ENCODE assay signal across 14 cellular contexts in the genomic region with DNA sequence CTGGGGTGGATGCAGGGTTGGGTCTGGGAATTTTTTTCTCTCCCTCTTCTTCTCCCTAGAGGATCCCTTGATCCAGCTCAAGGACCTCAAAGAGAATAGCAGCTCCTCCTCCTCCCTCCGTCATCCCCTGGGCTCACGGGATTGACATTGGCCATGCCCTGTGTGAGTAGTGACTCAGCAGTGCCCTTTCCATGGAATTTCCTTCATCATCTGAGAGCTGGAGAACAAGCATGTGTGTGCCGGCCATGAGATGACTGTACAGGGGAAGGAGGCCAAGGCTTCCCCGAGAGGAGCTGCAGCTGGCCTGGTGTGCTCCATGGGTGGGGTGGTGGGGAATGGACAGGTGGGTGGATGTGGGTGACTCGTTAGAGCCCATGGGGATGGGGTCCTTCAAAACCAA. TPM values are rescaled to one million over a fixed set of nuclear protein-coding genes. Genes with fewer than 3 reads are reported as not detected.
DNase-seq lines count a peak whose midpoint lies in the region; ATAC-seq and TF ChIP-seq lines count a peak whose summit lies in the region.
"Had no signal": no experiment of that assay in that cellular context is flagged by ENCODE, and none has a peak within 500 bp of the region (broad histone marks: within the 10 kb centered on the region; RNA-seq: fewer than 3 reads in every experiment).

No MANE protein-coding gene starts in this region.

- ATAC-seq in thoracic aorta (ENCODE audit: insufficient number of reproducible peaks, low FRiP score, low read depth) (peak; percentile 95), GM18873 (IDR thresholded peaks at IDR 0.05; ENCODE audit: low FRiP score, unreplicated experiment) (no peak)

- peaks cover 0 to 6% of the 10 kb centered on the region in 2 donors for H3K4me1 ChIP-seq in thoracic aorta (ENCODE audit: control insufficient read depth in 1 of 2, low read depth in 2 of 2)
- H3K4me1 ChIP-seq: upper lobe of left lung had no signal

- no peak overlapping the region for H3K4me3 ChIP-seq in fibroblast of villous mesenchyme (ENCODE audit: low read depth, low read length)
- no peak overlapping the region for H3K4me3 ChIP-seq in thoracic aorta
- H3K4me3 ChIP-seq: upper lobe of left lung had no signal

- no peaks in the 10 kb centered on the region for H3K27me3 ChIP-seq in thoracic aorta (replicated peaks; ENCODE audit: insufficient read depth)
- H3K27me3 ChIP-seq: upper lobe of left lung had no signal

- peak; percentile 74 for DNase-seq in HK-2 (ENCODE audit: unreplicated experiment)
- DNase-seq in amniotic epithelial cell (ENCODE audit: low read depth), result peak; percentile 75
- DNase-seq in fibroblast of villous mesenchyme (ENCODE audit: low read depth), result peak; percentile 17
- peak; percentile 36 for DNase-seq in thoracic aorta (ENCODE audit: low spot score)
- DNase-seq in NCI-H748 (lab: John Stamatoyannopoulos, UW; ENCODE audit: unreplicated experiment), result no peak
- DNase-seq in GM19240 (ENCODE audit: insufficient read length, low spot score), result no peak
- no peak for DNase-seq in SKM-1 treated with dmso at 0.1 percent for 144 hours (lab: John Stamatoyannopoulos, UW; ENCODE audit: unreplicated experiment)
- DNase-seq: activated CD4-positive, alpha-beta memory T cell treated with anti-CD3 and anti-CD28 coated beads, Interleukin-2, amount 10 ng/mL, durations not matched to agents 7 days and 5 days; activated naive CD4-positive, alpha-beta T cell treated with Interleukin-2 at 50 U/mL for 16 hours; hippocampal formation; NCI-H2171; stimulated activated CD4-positive, alpha-beta T cell treated with anti-CD3 and anti-CD28 coated beads, Interleukin-15, amount 100 ng/mL, for 24 hours; upper lobe of left lung had no signal

- TF ChIP-seq CTCF in fibroblast of villous mesenchyme (IDR thresholded peaks at IDR 0.05; ENCODE audit: insufficient read depth, low read depth, low read length) (no peak), thoracic aorta (IDR thresholded peaks at IDR 0.05) (no peak)

- H3K36me3 ChIP-seq in thoracic aorta, result no peaks in the 10 kb centered on the region
- H3K36me3 ChIP-seq: upper lobe of left lung had no signal

- H3K9me3 ChIP-seq in thoracic aorta, result no peaks in the 10 kb centered on the region
- H3K9me3 ChIP-seq: upper lobe of left lung had no signal

- H3K27ac ChIP-seq in thoracic aorta, result no peak overlapping the region
- H3K27ac ChIP-seq: upper lobe of left lung had no signal

RNA-seq across cellular contexts. Expression of gene WSCD1, which starts 8.9 kb away (rescaled TPM):
- total RNA-seq in fibroblast of villous mesenchyme (under 0.01 TPM in 1 of 2 replicates, not detected in the other), thoracic aorta (10 to 100 TPM in 1 of 2 donors, 1 to 10 TPM in 1; 6.0 to 29.0 TPM)
- total RNA-seq: activated CD4-positive, alpha-beta memory T cell treated with anti-CD3 and anti-CD28 coated beads, Interleukin-2, amount 10 ng/mL, durations not matched to agents 7 days and 5 days had no signal

Comparison
In these comparisons a context has a peak if more than half of its experiments do, and no peak if none do; other contexts are left out.
1. DNase-seq: peak in HK-2 (single experiment), amniotic epithelial cell (single experiment), fibroblast of villous mesenchyme (single experiment) and thoracic aorta (single experiment); none in NCI-H748 (single experiment), GM19240 (single experiment) and SKM-1 treated with dmso at 0.1 percent for 144 hours (single experiment).